8 cellular contexts compared by ENCODE assay signal in the genomic region with DNA sequence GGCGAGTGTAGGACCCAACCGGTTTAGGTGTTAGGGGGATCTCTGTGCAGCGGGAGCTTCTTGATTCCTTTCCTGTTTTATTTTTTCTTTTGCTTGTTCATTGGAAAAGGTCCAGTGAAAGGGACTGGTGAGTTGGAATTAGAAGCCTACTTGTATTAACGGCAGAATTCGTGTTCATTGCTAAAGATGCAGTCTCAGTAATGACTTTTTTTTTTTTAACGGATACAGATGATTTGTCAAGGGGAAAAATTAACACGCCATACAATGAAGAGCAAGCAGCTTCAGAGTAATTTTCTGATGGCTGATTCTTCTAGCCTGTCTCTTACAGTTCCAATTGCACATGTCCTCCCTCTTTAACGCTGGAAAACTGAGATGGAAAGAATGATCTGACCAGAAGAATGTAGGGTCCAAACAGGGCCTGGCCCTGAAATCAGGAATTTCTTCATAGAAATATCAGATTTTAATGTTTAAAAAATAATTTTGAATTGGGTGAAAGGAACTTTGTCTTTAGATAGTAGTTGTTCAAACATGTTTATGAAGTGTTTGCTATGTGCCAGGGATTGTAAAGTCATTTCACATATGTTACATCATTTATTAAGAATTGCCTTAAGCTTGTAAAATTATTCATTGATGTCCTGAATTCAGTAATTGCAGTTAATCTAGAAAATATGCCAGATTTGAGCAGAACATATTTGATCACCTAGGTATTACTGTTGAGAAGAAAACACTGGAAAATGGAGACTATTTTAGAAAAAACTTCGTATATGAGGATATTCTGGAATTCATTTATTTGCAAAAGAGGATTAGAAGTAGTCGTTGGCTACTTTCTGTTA. TPM values are rescaled to one million over a fixed set of nuclear protein-coding genes. Genes with fewer than 3 reads are reported as not detected.
DNase-seq lines count a peak whose midpoint lies in the region; ATAC-seq and TF ChIP-seq lines count a peak whose summit lies in the region.

No MANE protein-coding gene starts in this region.

- H3K4me3 ChIP-seq in Caco-2 (ENCODE audit: low read depth, low read length): peak overlapping the region; percentile 69
- H3K4me3 ChIP-seq in Loucy (ENCODE audit: low read length, poor library complexity, severe bottlenecking): peak overlapping the region; percentile 86
- peak overlapping the region; percentile 45 to 63 for H3K4me3 ChIP-seq in body of pancreas
- peak overlapping the region; percentile 55 to 71 for H3K4me3 ChIP-seq in left lung
- peak overlapping the region; percentile 72 for H3K4me3 ChIP-seq in testis

- peaks cover 60% of the 10 kb centered on the region for H3K79me2 ChIP-seq in Loucy (ENCODE audit: insufficient read depth, low read length)

- no peaks in the 10 kb centered on the region for H3K9me3 Mint-ChIP-seq in Caco-2 (ENCODE audit: unreplicated experiment)

- DNase-seq in Caco-2: no peak
- no peak for DNase-seq in body of pancreas
- DNase-seq in left lung: no peak
- no peak for DNase-seq in testis
- no peak for DNase-seq in effector CD4-positive, alpha-beta T cell

- no peaks in the 10 kb centered on the region for H3F3A ChIP-seq in Loucy (ENCODE audit: low read depth)

- 3% methylated on average over 10 of the region's 10 CpGs for WGBS in body of pancreas, 2 donors
- WGBS in testis, 2 donors: 2 to 3% methylated on average over 10 of the region's 10 CpGs

- ATAC-seq in body of pancreas (no peak), left lung (peak; percentile 7), GM18505 (IDR thresholded peaks at IDR 0.05; ENCODE audit: unreplicated experiment) (no peak), GM18511 (IDR thresholded peaks at IDR 0.05; ENCODE audit: unreplicated experiment) (no peak)

- no peaks in the 10 kb centered on the region for H3K9me3 ChIP-seq in Caco-2
- H3K9me3 ChIP-seq in Loucy (ENCODE audit: insufficient read depth, low read depth, low read length): no peaks in the 10 kb centered on the region
- no peaks in the 10 kb centered on the region for H3K9me3 ChIP-seq in body of pancreas
- no peaks in the 10 kb centered on the region for H3K9me3 ChIP-seq in left lung
- H3K9me3 ChIP-seq in testis: no peaks in the 10 kb centered on the region

- H3K9ac ChIP-seq in Loucy (ENCODE audit: low read depth, low read length, poor library complexity, severe bottlenecking): peak overlapping the region; percentile 85

- no peak for TF ChIP-seq POLR2A in body of pancreas (IDR thresholded peaks at IDR 0.05)
- TF ChIP-seq POLR2A in testis (IDR thresholded peaks at IDR 0.05): no peak
- TF ChIP-seq POLR2A in GM18505 (IDR thresholded peaks at IDR 0.05; ENCODE audit: borderline replicate concordance, extremely low read depth, insufficient read depth, insufficient read length): no peak

- no peaks in the 10 kb centered on the region for H3K27me3 Mint-ChIP-seq in Caco-2 (ENCODE audit: insufficient read depth, unreplicated experiment)

- H3K36me3 Mint-ChIP-seq in Caco-2 (ENCODE audit: insufficient read depth, unreplicated experiment): peaks cover 22% of the 10 kb centered on the region

- H3K27ac ChIP-seq in body of pancreas (peak overlapping the region; percentile 97 to 98 (median 98)), left lung (peak overlapping the region; percentile 96), testis (peak overlapping the region; percentile 94 to 98)

- H4K20me1 ChIP-seq in Loucy (ENCODE audit: insufficient read depth, low read length, poor library complexity, severe bottlenecking): peaks cover 51% of the 10 kb centered on the region

- peak overlapping the region; percentile 89 for H3K4me2 ChIP-seq in Loucy (ENCODE audit: low read depth, low read length, poor library complexity, severe bottlenecking)

- peak overlapping the region; percentile 93 for H3K4me3 Mint-ChIP-seq in Caco-2 (ENCODE audit: unreplicated experiment)

- H3K27ac Mint-ChIP-seq in Caco-2 (ENCODE audit: unreplicated experiment): peak overlapping the region; percentile 96

- H3K36me3 ChIP-seq in Caco-2 (ENCODE audit: control insufficient read depth, insufficient read depth, low read length) (no peaks in the 10 kb centered on the region), Loucy (ENCODE audit: insufficient read depth, low read length) (no peaks in the 10 kb centered on the region), body of pancreas (replicated peaks in 1 of 2; ENCODE audit: insufficient read depth in 1 of 2, low read depth in 2 of 2) (no peaks in the 10 kb centered on the region), left lung (no peaks in the 10 kb centered on the region), testis (ENCODE audit: low read depth, missing control alignments) (no peaks in the 10 kb centered on the region)

- no peak for TF ChIP-seq CTCF in Caco-2 (IDR thresholded peaks at IDR 0.05; ENCODE audit: insufficient read depth in 1 of 2, low read depth in 1 of 2, low read length in 1 of 2, severe bottlenecking in 1 of 2, unreplicated experiment in 1 of 2)
- no peak for TF ChIP-seq CTCF in Loucy (conservative IDR thresholded peaks at IDR 0.05; ENCODE audit: low read length)
- TF ChIP-seq CTCF in body of pancreas (IDR thresholded peaks at IDR 0.05): no peak
- no peak for TF ChIP-seq CTCF in left lung (IDR thresholded peaks at IDR 0.05)
- no peak for TF ChIP-seq CTCF in testis (IDR thresholded peaks at IDR 0.05)

- TSS peak; percentile 56 for BruUV-seq in Caco-2 (replicated peaks; lab: Mats Ljungman, UMichigan)

- H3K4me1 ChIP-seq in Caco-2: peaks cover 12% of the 10 kb centered on the region; the same call in 1 of the 2 replicates
- peaks cover 37% of the 10 kb centered on the region for H3K4me1 ChIP-seq in Loucy (ENCODE audit: insufficient read depth, low read length, poor library complexity, severe bottlenecking)
- H3K4me1 ChIP-seq in body of pancreas: peaks cover 29% of the 10 kb centered on the region
- H3K4me1 ChIP-seq in left lung: peaks cover 5 to 50% of the 10 kb centered on the region in 2 donors
- peaks cover 20% of the 10 kb centered on the region for H3K4me1 ChIP-seq in testis

- no peaks in the 10 kb centered on the region for H3K9me2 ChIP-seq in Loucy (replicated peaks; ENCODE audit: low read depth, low read length)

- CTCF ChIA-PET in Caco-2 (lab: Charles Lee): no interaction called here

- no peak overlapping the region for H2AFZ ChIP-seq in Loucy (ENCODE audit: low read length)

- POLR2A ChIA-PET in Caco-2 (lab: Charles Lee): interaction anchor here (0.6 to 1.0 kb wide), 2 partner anchors 20 to 24 kb away, joined by 3 read pairs; no protein-coding TSS in a partner anchor

- intact Hi-C loops in Caco-2 (cut with micrococcal nuclease; ENCODE audit: unreplicated experiment) (no loop called here), body of pancreas (cut with DNase I) (no loop called here), left lung (cut with DNase I) (no loop called here), testis (cut with DNase I; ENCODE audit: low total_unique reads) (no loop called here)

- no peaks in the 10 kb centered on the region for H3K27me3 ChIP-seq in Caco-2 (replicated peaks; ENCODE audit: control insufficient read depth, insufficient read depth, low read length)
- H3K27me3 ChIP-seq in Loucy (ENCODE audit: insufficient read depth, low read length, poor library complexity, severe bottlenecking): no peaks in the 10 kb centered on the region
- H3K27me3 ChIP-seq in body of pancreas: no peaks in the 10 kb centered on the region
- no peaks in the 10 kb centered on the region for H3K27me3 ChIP-seq in left lung
- no peaks in the 10 kb centered on the region for H3K27me3 ChIP-seq in testis

- peaks cover 16% of the 10 kb centered on the region for H3K4me1 Mint-ChIP-seq in Caco-2 (ENCODE audit: low read depth, unreplicated experiment)

RNA-seq across cellular contexts. Expression of a gene that starts 1.4 kb away (rescaled TPM):
- 68.2 and 69.8 TPM in 2 replicates for total RNA-seq in Caco-2 (2022)
- total RNA-seq in body of pancreas: 10 to 100 TPM in 1 of 2 donors, 1 to 10 TPM in 1; 7.3 to 25.4 TPM
- total RNA-seq in left lung: 10 to 100 TPM; 25.1 to 35.8 TPM
- 10 to 100 TPM; 50.6 to 58.8 TPM for total RNA-seq in testis
- 57.6 TPM for polyA plus RNA-seq in testis (ENCODE audit: insufficient read depth, low read depth, low replicate concordance)

RNA-seq across cellular contexts. Expression of a gene that starts 48.9 kb away (rescaled TPM):
- total RNA-seq in Caco-2 (2022) (30.7 and 32.2 TPM in 2 replicates), body of pancreas (1 to 10 TPM; 5.7 to 9.9 TPM), left lung (10 to 100 TPM; 14.3 to 16.6 TPM), testis (10 to 100 TPM; 20.7 to 21.0 TPM)
- 8.2 TPM for polyA plus RNA-seq in testis (ENCODE audit: insufficient read depth, low read depth, low replicate concordance)
